ENCODE assay signal across 7 cellular contexts in the genomic region with DNA sequence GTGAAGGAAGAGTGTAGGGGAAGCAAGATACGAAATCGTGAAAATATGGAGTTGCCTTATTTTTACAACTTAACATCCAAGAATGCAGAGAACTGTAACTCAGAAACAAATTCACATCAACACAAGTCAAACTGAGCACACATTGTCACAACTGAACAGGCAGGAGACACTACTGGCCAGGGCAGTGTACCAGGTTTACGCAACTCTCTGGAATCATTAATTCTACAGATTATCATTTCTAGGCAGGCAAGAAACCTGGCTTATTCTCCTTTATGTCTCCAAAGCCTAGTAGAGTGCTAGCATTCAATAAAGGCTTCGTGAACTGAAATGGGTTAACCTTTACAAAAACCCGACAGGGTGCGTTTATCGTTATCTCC. TPM values are rescaled to one million over a fixed set of nuclear protein-coding genes. Genes with fewer than 3 reads are reported as not detected.
DNase-seq lines count a peak whose midpoint lies in the region; ATAC-seq and TF ChIP-seq lines count a peak whose summit lies in the region.

No MANE protein-coding gene starts in this region.

- in situ Hi-C loops in HAP-1 (cut with MboI; ENCODE audit: low sequenced_read_pairs) = no loop called here

- H4K20me1 ChIP-seq in SU-DHL-6 (ENCODE audit: low read depth, low read length) = no peaks in the 10 kb centered on the region

- H3K36me3 ChIP-seq in HAP-1 (replicated peaks) = peaks cover 45% of the 10 kb centered on the region
- peaks cover 2% of the 10 kb centered on the region; the same call in 1 of the 2 replicates for H3K36me3 ChIP-seq in SU-DHL-6 (ENCODE audit: low read length)
- no peaks in the 10 kb centered on the region for H3K36me3 ChIP-seq in parathyroid adenoma (ENCODE audit: control insufficient read depth, insufficient read depth, low read length)

- no peaks in the 10 kb centered on the region for H3F3A ChIP-seq in SU-DHL-6 (ENCODE audit: insufficient read depth)

- H3K9me3 ChIP-seq in HAP-1 (no peaks in the 10 kb centered on the region), SU-DHL-6 (ENCODE audit: insufficient read depth, low read length) (no peaks in the 10 kb centered on the region), parathyroid adenoma (ENCODE audit: control insufficient read depth, low read length) (no peaks in the 10 kb centered on the region)

- peaks cover 28% of the 10 kb centered on the region for H3K79me2 ChIP-seq in SU-DHL-6 (ENCODE audit: insufficient read depth, low read length)
- peaks cover 44% of the 10 kb centered on the region for H3K79me2 ChIP-seq in parathyroid adenoma

- peak overlapping the region; percentile 91 for H2AFZ ChIP-seq in SU-DHL-6 (ENCODE audit: low read depth, low read length, severe bottlenecking)
- peak overlapping the region; percentile 93 for H2AFZ ChIP-seq in parathyroid adenoma

- no peak for DNase-seq in HAP-1 (ENCODE audit: low spot score in 2 of 2)
- DNase-seq in fibroblast of villous mesenchyme (ENCODE audit: low read depth) = peak; percentile 28
- no peak for DNase-seq in iPS-NIHi7 (ENCODE audit: extremely low spot score)

- ATAC-seq in GM18861 (IDR thresholded peaks at IDR 0.05; ENCODE audit: unreplicated experiment) (no peak), HG02970 (IDR thresholded peaks at IDR 0.05; ENCODE audit: low FRiP score, unreplicated experiment) (no peak)

- H3K27ac ChIP-seq in SU-DHL-6 (ENCODE audit: low read depth, low read length) = peak overlapping the region; percentile 61
- H3K27ac ChIP-seq in parathyroid adenoma = peak overlapping the region; percentile 90

- H3K4me2 ChIP-seq in SU-DHL-6 (ENCODE audit: low read depth, low read length, poor library complexity, severe bottlenecking) (peak overlapping the region; percentile 76), parathyroid adenoma (ENCODE audit: low read length) (peak overlapping the region; percentile 77)

- TF ChIP-seq CTCF in SU-DHL-6 (IDR thresholded peaks at IDR 0.05; ENCODE audit: insufficient read depth, low read length, poor library complexity, severe bottlenecking) (no peak), fibroblast of villous mesenchyme (IDR thresholded peaks at IDR 0.05; ENCODE audit: insufficient read depth, low read depth, low read length) (no peak), parathyroid adenoma (IDR thresholded peaks at IDR 0.05) (no peak)

- H3K4me1 ChIP-seq in HAP-1 = peaks cover 11% of the 10 kb centered on the region
- peaks cover 24% of the 10 kb centered on the region for H3K4me1 ChIP-seq in parathyroid adenoma

- H3K27me3 ChIP-seq in HAP-1 (ENCODE audit: low read depth) (no peaks in the 10 kb centered on the region), SU-DHL-6 (ENCODE audit: low read length) (no peaks in the 10 kb centered on the region), parathyroid adenoma (ENCODE audit: control insufficient read depth, insufficient read depth, low read length) (no peaks in the 10 kb centered on the region)

- H3K9me2 ChIP-seq in SU-DHL-6 (replicated peaks; ENCODE audit: insufficient read depth, low read length) = no peaks in the 10 kb centered on the region

- peak overlapping the region; percentile 90 for H3K4me3 ChIP-seq in HAP-1
- peak overlapping the region; percentile 87 for H3K4me3 ChIP-seq in SU-DHL-6 (ENCODE audit: insufficient read depth, low read length, poor library complexity, severe bottlenecking)
- H3K4me3 ChIP-seq in fibroblast of villous mesenchyme (ENCODE audit: low read depth, low read length) = peak overlapping the region; percentile 88
- H3K4me3 ChIP-seq in parathyroid adenoma (ENCODE audit: low read depth, low read length) = peak overlapping the region; percentile 84

- H3K9ac ChIP-seq in SU-DHL-6 (ENCODE audit: low read length) = peak overlapping the region; percentile 94
- H3K9ac ChIP-seq in parathyroid adenoma = peak overlapping the region; percentile 92

RNA-seq across cellular contexts. Expression of gene COA5, which starts 0.6 kb away (rescaled TPM):
- total RNA-seq in fibroblast of villous mesenchyme = 12.6 and 19.0 TPM in 2 replicates

RNA-seq across cellular contexts. Expression of gene UNC50, which starts 0.7 kb away (rescaled TPM):
- total RNA-seq in fibroblast of villous mesenchyme = 30.6 and 46.2 TPM in 2 replicates
